In genomic region chr7:66927348-66927948, GRCh38 we compare ENCODE assay signal across 21 cellular contexts.
"Had no signal": no experiment of that assay in that cellular context is flagged by ENCODE, and none has a peak within 500 bp of the region (broad histone marks: within the 10 kb centered on the region; RNA-seq: fewer than 3 reads in every experiment).

No MANE protein-coding gene starts in this region.

- H3K9me3 Mint-ChIP-seq: activated CD4-positive, alpha-beta T cell treated with anti-CD3 and anti-CD28 coated beads, Interleukin-2, amount 10 ng/mL, durations not matched to agents 7 days and 5 days; activated naive CD8-positive, alpha-beta T cell treated with anti-CD3 and anti-CD28 coated beads, Interleukin-2, amount 10 ng/mL, durations not matched to agents 7 days and 5 days; activated T-cell treated with anti-CD3 and anti-CD28 coated beads, Interleukin-2, amount 50 U/mL, for 4 hours; immature natural killer cell; naive thymus-derived CD4-positive, alpha-beta T cell; stimulated activated memory B cell treated with anti-CD40 and anti-IgM and Interleukin-4, amounts not matched to agents 10 μg/mL and 1 μg/mL and 100 μg/mL, for 72 hours had no signal

- H3K9me3 ChIP-seq: body of pancreas, colonic mucosa, gastroesophageal sphincter, heart right ventricle, left ventricle myocardium inferior, pancreas, tibial artery had no signal

- H3K27ac ChIP-seq: body of pancreas, colonic mucosa, gastroesophageal sphincter, heart right ventricle, left ventricle myocardium inferior, pancreas, tibial artery had no signal

- DNase-seq: activated CD4-positive, alpha-beta T cell treated with anti-CD3 and anti-CD28 coated beads, Interleukin-2, amount 10 ng/mL, durations not matched to agents 7 days and 5 days; activated CD8-positive, alpha-beta T cell treated with anti-CD3 and anti-CD28 coated beads, Interleukin-2, amount 10 ng/mL, durations not matched to agents 7 days and 5 days; activated gamma-delta T cell; activated naive CD8-positive, alpha-beta T cell treated with anti-CD3 and anti-CD28 coated beads, Interleukin-2, amount 10 ng/mL, durations not matched to agents 7 days and 5 days; activated T-cell treated with anti-CD3 and anti-CD28 coated beads, Interleukin-2, amount 50 U/mL, for 4 hours; body of pancreas; caudate nucleus; colonic mucosa; heart right ventricle; immature natural killer cell; kidney glomerular epithelial cell; left ventricle myocardium inferior; mammary epithelial cell; naive thymus-derived CD4-positive, alpha-beta T cell; pancreas; stimulated activated CD4-positive, alpha-beta T cell treated with anti-CD3 and anti-CD28 coated beads, Interleukin-4, amount 100 ng/mL, for 24 hours had no signal

- H3K4me3 Mint-ChIP-seq: activated CD4-positive, alpha-beta T cell treated with anti-CD3 and anti-CD28 coated beads, Interleukin-2, amount 10 ng/mL, durations not matched to agents 7 days and 5 days; activated CD8-positive, alpha-beta T cell treated with anti-CD3 and anti-CD28 coated beads, Interleukin-2, amount 10 ng/mL, durations not matched to agents 7 days and 5 days; activated naive CD8-positive, alpha-beta T cell treated with anti-CD3 and anti-CD28 coated beads, Interleukin-2, amount 10 ng/mL, durations not matched to agents 7 days and 5 days; activated T-cell treated with anti-CD3 and anti-CD28 coated beads, Interleukin-2, amount 50 U/mL, for 4 hours; stimulated activated memory B cell treated with anti-CD40 and anti-IgM and Interleukin-4, amounts not matched to agents 10 μg/mL and 1 μg/mL and 100 μg/mL, for 72 hours had no signal

- H3K27me3 ChIP-seq: body of pancreas, colonic mucosa, gastroesophageal sphincter, heart right ventricle, pancreas, tibial artery had no signal

- H3K27me3 Mint-ChIP-seq: activated CD4-positive, alpha-beta T cell treated with anti-CD3 and anti-CD28 coated beads, Interleukin-2, amount 10 ng/mL, durations not matched to agents 7 days and 5 days; activated naive CD8-positive, alpha-beta T cell treated with anti-CD3 and anti-CD28 coated beads, Interleukin-2, amount 10 ng/mL, durations not matched to agents 7 days and 5 days; naive thymus-derived CD4-positive, alpha-beta T cell; stimulated activated memory B cell treated with anti-CD40 and anti-IgM and Interleukin-4, amounts not matched to agents 10 μg/mL and 1 μg/mL and 100 μg/mL, for 72 hours had no signal

- H3K27ac Mint-ChIP-seq: activated CD8-positive, alpha-beta T cell treated with anti-CD3 and anti-CD28 coated beads, Interleukin-2, amount 10 ng/mL, durations not matched to agents 7 days and 5 days; activated naive CD8-positive, alpha-beta T cell treated with anti-CD3 and anti-CD28 coated beads, Interleukin-2, amount 10 ng/mL, durations not matched to agents 7 days and 5 days; stimulated activated memory B cell treated with anti-CD40 and anti-IgM and Interleukin-4, amounts not matched to agents 10 μg/mL and 1 μg/mL and 100 μg/mL, for 72 hours had no signal

- H3K36me3 ChIP-seq: colonic mucosa, left ventricle myocardium inferior, pancreas had no signal

- H3K4me3 ChIP-seq: body of pancreas, colonic mucosa, gastroesophageal sphincter, heart right ventricle, left ventricle myocardium inferior, pancreas, tibial artery had no signal

- ATAC-seq: activated CD4-positive, CD25-positive, alpha-beta regulatory T cell treated with anti-CD3 and anti-CD28 coated beads, Interleukin-2, amount 50 U/mL, for 24 hours; activated CD8-positive, alpha-beta T cell treated with anti-CD3 and anti-CD28 coated beads, Interleukin-2, amount 10 ng/mL, durations not matched to agents 7 days and 5 days; activated T-cell treated with anti-CD3 and anti-CD28 coated beads, Interleukin-2, amount 50 U/mL, for 4 hours; body of pancreas; gastroesophageal sphincter; heart right ventricle; naive thymus-derived CD4-positive, alpha-beta T cell; pancreas; sciatic nerve; stimulated activated memory B cell treated with anti-CD40 and anti-IgM and Interleukin-4, amounts not matched to agents 10 μg/mL and 1 μg/mL and 100 μg/mL, for 72 hours had no signal
